In genomic region chr3:172675371-172676193, GRCh38 we compare ENCODE assay signal across 8 cellular contexts. TPM values are rescaled to one million over a fixed set of nuclear protein-coding genes. Genes with fewer than 3 reads are reported as not detected.
DNase-seq lines count a peak whose midpoint lies in the region; ATAC-seq and TF ChIP-seq lines count a peak whose summit lies in the region.

No MANE protein-coding gene starts in this region.

- no peaks in the 10 kb centered on the region for H3K9me2 ChIP-seq in PC-3 (replicated peaks; ENCODE audit: low read length)

- H3K4me3 Mint-ChIP-seq in effector memory CD8-positive, alpha-beta T cell = no peak overlapping the region
- H3K4me3 Mint-ChIP-seq in nephron = no peak overlapping the region

- H3K36me3 Mint-ChIP-seq in effector memory CD8-positive, alpha-beta T cell (ENCODE audit: insufficient read depth) = no peaks in the 10 kb centered on the region
- no peaks in the 10 kb centered on the region for H3K36me3 Mint-ChIP-seq in nephron (ENCODE audit: low read depth)

- CTCF ChIA-PET in PC-3 (lab: Charles Lee) = no interaction called here

- H3K79me2 ChIP-seq in PC-3 (ENCODE audit: low read length) = peaks cover 83% of the 10 kb centered on the region

- no peaks in the 10 kb centered on the region for H3F3A ChIP-seq in PC-3 (ENCODE audit: low read length, unreplicated experiment)

- no peak overlapping the region for H3K9ac ChIP-seq in PC-3 (ENCODE audit: low read length)

- H4K20me1 ChIP-seq in PC-3 (ENCODE audit: low read length) = 0 out of 2 replicates have a peak, but pooled peaks cover 11% of the 10 kb centered on the region

- DNase-seq in DMS53 (lab: John Stamatoyannopoulos, UW) = peak; percentile 61
- peak; percentile 40 for DNase-seq in HS-27A (ENCODE audit: low read depth)
- peak; percentile 88 for DNase-seq in PC-3
- DNase-seq in effector memory CD8-positive, alpha-beta T cell = peak; percentile 12 to 22 (median 20)
- DNase-seq in 8988T = no peak
- DNase-seq in effector memory CD4-positive, alpha-beta T cell = no peak

- no peak overlapping the region for H2AFZ ChIP-seq in PC-3 (ENCODE audit: low read length)

- H3K9me3 Mint-ChIP-seq in effector memory CD8-positive, alpha-beta T cell = no peaks in the 10 kb centered on the region
- H3K9me3 Mint-ChIP-seq in nephron = no peaks in the 10 kb centered on the region

- H3K36me3 ChIP-seq in PC-3 (ENCODE audit: low read depth, low read length) = peaks cover 12% of the 10 kb centered on the region
- H3K36me3 ChIP-seq in effector memory CD4-positive, alpha-beta T cell (ENCODE audit: control insufficient read depth, insufficient read depth, low read length) = no peaks in the 10 kb centered on the region

- peaks cover 0 to 2% of the 10 kb centered on the region in 2 donors for H3K4me1 Mint-ChIP-seq in effector memory CD8-positive, alpha-beta T cell (ENCODE audit: low read depth in 2 of 2)
- H3K4me1 Mint-ChIP-seq in nephron = peaks cover 9% of the 10 kb centered on the region

- peak overlapping the region; percentile 19 for H3K4me2 ChIP-seq in PC-3 (ENCODE audit: low read length)

- H3K27ac Mint-ChIP-seq in effector memory CD8-positive, alpha-beta T cell = no peak overlapping the region
- no peak overlapping the region for H3K27ac Mint-ChIP-seq in nephron

- no peaks in the 10 kb centered on the region for H3K27me3 ChIP-seq in PC-3 (ENCODE audit: low read length)
- no peaks in the 10 kb centered on the region for H3K27me3 ChIP-seq in effector memory CD4-positive, alpha-beta T cell (replicated peaks; ENCODE audit: control insufficient read depth, insufficient read depth, low read length, poor library complexity, severe bottlenecking)

- BruUV-seq in PC-3 (replicated peaks; lab: Mats Ljungman, UMichigan) = no TSS peak

- peaks cover 36% of the 10 kb centered on the region for H3K4me1 ChIP-seq in PC-3 (ENCODE audit: insufficient read depth, low read length)
- no peaks in the 10 kb centered on the region for H3K4me1 ChIP-seq in effector memory CD4-positive, alpha-beta T cell (ENCODE audit: control insufficient read depth, insufficient read depth, low read length, poor library complexity, severe bottlenecking)

- H3K9me3 ChIP-seq in PC-3 (ENCODE audit: low read length) = no peaks in the 10 kb centered on the region
- no peaks in the 10 kb centered on the region for H3K9me3 ChIP-seq in effector memory CD4-positive, alpha-beta T cell (ENCODE audit: control insufficient read depth, low read length)

- no peak overlapping the region for H3K4me3 ChIP-seq in PC-3 (ENCODE audit: low read length)
- H3K4me3 ChIP-seq in effector memory CD4-positive, alpha-beta T cell (ENCODE audit: insufficient read depth, low read depth, low read length, poor library complexity, severe bottlenecking) = no peak overlapping the region

- peak; percentile 91 for TF ChIP-seq CTCF in PC-3 (conservative IDR thresholded peaks at IDR 0.05; ENCODE audit: low read depth, low read length)
- TF ChIP-seq CTCF in nephron (IDR thresholded peaks at IDR 0.05; ENCODE audit: unreplicated experiment in 3 of 3) = peak; percentile 70 to 82 (median 74)

- peak overlapping the region; percentile 35 for H3K27ac ChIP-seq in PC-3 (ENCODE audit: low read length)
- no peak overlapping the region for H3K27ac ChIP-seq in effector memory CD4-positive, alpha-beta T cell (ENCODE audit: insufficient read depth, low read length, poor library complexity, severe bottlenecking)

- POLR2A ChIA-PET in PC-3 (lab: Charles Lee; ENCODE audit: unreplicated experiment) = no interaction called here

- no peaks in the 10 kb centered on the region for H3K27me3 Mint-ChIP-seq in effector memory CD8-positive, alpha-beta T cell
- H3K27me3 Mint-ChIP-seq in nephron (ENCODE audit: low read depth) = no peaks in the 10 kb centered on the region

- intact Hi-C loops in PC-3 (cut with micrococcal nuclease) = no loop called here

- ATAC-seq in PC-3 = peak; percentile 23
- peak; percentile 50 for ATAC-seq in effector memory CD8-positive, alpha-beta T cell (replicated peaks)
- no peak for ATAC-seq in HG02759 (IDR thresholded peaks at IDR 0.05; ENCODE audit: unreplicated experiment)

RNA-seq across cellular contexts. Expression of gene NCEH1, which starts 35.3 kb away (rescaled TPM):
- 28.2 and 33.9 TPM in 2 replicates for total RNA-seq in PC-3 (2014; rRNA removed)

Comparison
In these comparisons a context has a peak if more than half of its experiments do, and no peak if none do; other contexts are left out.
1. DNase-seq: peak in DMS53 (single experiment), HS-27A (single experiment), PC-3 (single experiment) and effector memory CD8-positive, alpha-beta T cell (3 of 3); none in 8988T (single experiment) and effector memory CD4-positive, alpha-beta T cell (0 of 3).